Comparison of ENCODE assay signal across 1 cellular context in the genomic region with DNA sequence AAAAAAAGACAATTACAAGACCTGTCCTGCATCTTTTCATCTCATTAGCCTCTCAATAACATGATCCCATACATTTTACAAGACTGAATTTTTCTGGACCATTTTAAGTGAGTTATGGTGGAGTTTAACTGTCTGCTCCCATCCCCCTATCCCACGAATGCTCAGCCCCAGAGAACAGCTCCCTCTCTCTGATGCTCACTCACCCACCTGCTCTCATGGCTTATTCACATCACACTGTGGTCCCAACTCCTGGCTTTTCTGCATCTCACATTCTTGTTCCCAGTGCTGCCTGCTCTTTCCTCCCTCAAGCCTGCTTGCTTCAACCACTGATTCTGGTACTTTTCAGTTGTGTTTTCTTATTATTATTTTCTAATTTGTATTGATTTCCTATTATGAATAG.
TF ChIP-seq lines count a peak whose summit lies in the region.

No MANE protein-coding gene starts in this region.

TF ChIP-seq in IMR-90, 13 proteins besides CTCF, POLR2A, EP300 and RAD21:
- TF ChIP-seq MAZ (IDR thresholded peaks at IDR 0.05; ENCODE audit: borderline replicate concordance, low read depth, low read length) (no peak), FOS (IDR thresholded peaks at IDR 0.05; ENCODE audit: low read depth, low read length) (no peak), MXI1 (IDR thresholded peaks at IDR 0.05; ENCODE audit: borderline replicate concordance, low read depth, low read length) (no peak), SMC3 (IDR thresholded peaks at IDR 0.05; ENCODE audit: low read depth, low read length) (no peak), BHLHE40 (IDR thresholded peaks at IDR 0.05; ENCODE audit: low read depth, low read length) (no peak), RFX5 (IDR thresholded peaks at IDR 0.05; ENCODE audit: low read depth, low read length) (no peak), NFE2L2 (IDR thresholded peaks at IDR 0.05; ENCODE audit: low read depth, low read length) (no peak), CHD1 (IDR thresholded peaks at IDR 0.05; ENCODE audit: low read depth, low read length) (no peak), MAFK (IDR thresholded peaks at IDR 0.05; ENCODE audit: low read depth, low read length) (no peak)
- TF ChIP-seq, protein P1, sequence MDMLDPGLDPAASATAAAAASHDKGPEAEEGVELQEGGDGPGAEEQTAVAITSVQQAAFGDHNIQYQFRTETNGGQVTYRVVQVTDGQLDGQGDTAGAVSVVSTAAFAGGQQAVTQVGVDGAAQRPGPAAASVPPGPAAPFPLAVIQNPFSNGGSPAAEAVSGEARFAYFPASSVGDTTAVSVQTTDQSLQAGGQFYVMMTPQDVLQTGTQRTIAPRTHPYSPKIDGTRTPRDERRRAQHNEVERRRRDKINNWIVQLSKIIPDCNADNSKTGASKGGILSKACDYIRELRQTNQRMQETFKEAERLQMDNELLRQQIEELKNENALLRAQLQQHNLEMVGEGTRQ (IDR thresholded peaks at IDR 0.05; ENCODE audit: low read depth, low read length), result no peak
